22 cellular contexts compared by ENCODE assay signal in genomic region chr11:2319791-2320481, GRCh38. TPM values are rescaled to one million over a fixed set of nuclear protein-coding genes. Genes with fewer than 3 reads are reported as not detected.
"Had no signal": no experiment of that assay in that cellular context is flagged by ENCODE, and none has a peak within 500 bp of the region (broad histone marks: within the 10 kb centered on the region; RNA-seq: fewer than 3 reads in every experiment).

No MANE protein-coding gene starts in this region.

- DNase-seq: activated CD4-positive, alpha-beta T cell treated with anti-CD3 and anti-CD28 coated beads, Interleukin-2, amount 50 U/mL, for 1 hour; activated CD4-positive, CD25-positive, alpha-beta regulatory T cell treated with anti-CD3 and anti-CD28 coated beads, Interleukin-2, amount 50 U/mL, for 72 hours; activated naive CD4-positive, alpha-beta T cell treated with Interleukin-2 at 50 U/mL for 16 hours; activated naive CD8-positive, alpha-beta T cell treated with anti-CD3 and anti-CD28 coated beads, Interleukin-2, amount 10 ng/mL, durations not matched to agents 7 days and 5 days; activated T-cell treated with anti-CD3 and anti-CD28 coated beads for 4 hours; amygdala; caudate nucleus; dorsolateral prefrontal cortex; foreskin keratinocyte; hippocampal formation; left cardiac atrium; lower lobe of right lung; small intestine; stimulated activated CD4-positive, alpha-beta T cell treated with anti-CD3 and anti-CD28 coated beads, Interleukin-4, amount 100 ng/mL, for 1 hour; stimulated activated naive CD8-positive, alpha-beta T cell treated with anti-CD3 and anti-CD28 coated beads, Interleukin-15, amount 100 ng/mL, for 72 hours; testis had no signal

- H3K9me3 ChIP-seq: prostate gland, testis had no signal

- H3K4me1 ChIP-seq: foreskin keratinocyte, prostate gland had no signal

- H3K4me3 Mint-ChIP-seq: activated naive CD8-positive, alpha-beta T cell treated with anti-CD3 and anti-CD28 coated beads, Interleukin-2, amount 10 ng/mL, durations not matched to agents 7 days and 5 days; nephron; stimulated activated naive CD8-positive, alpha-beta T cell treated with anti-CD3 and anti-CD28 coated beads, Interleukin-15, amount 100 ng/mL, for 72 hours had no signal

- H3K36me3 Mint-ChIP-seq: activated naive CD8-positive, alpha-beta T cell treated with anti-CD3 and anti-CD28 coated beads, Interleukin-2, amount 10 ng/mL, durations not matched to agents 7 days and 5 days had no signal

- H3K27me3 ChIP-seq: dorsolateral prefrontal cortex, foreskin keratinocyte, testis had no signal

- H3K4me3 ChIP-seq: dorsolateral prefrontal cortex, lower lobe of right lung, prostate gland, testis had no signal

- H3K4me1 Mint-ChIP-seq: activated naive CD8-positive, alpha-beta T cell treated with anti-CD3 and anti-CD28 coated beads, Interleukin-2, amount 10 ng/mL, durations not matched to agents 7 days and 5 days had no signal

- H3K27ac ChIP-seq: dorsolateral prefrontal cortex, epithelial cell of prostate, foreskin keratinocyte, lower lobe of right lung, prostate gland, testis, VCaP had no signal

- H3K9me3 Mint-ChIP-seq: activated naive CD8-positive, alpha-beta T cell treated with anti-CD3 and anti-CD28 coated beads, Interleukin-2, amount 10 ng/mL, durations not matched to agents 7 days and 5 days; stimulated activated naive CD8-positive, alpha-beta T cell treated with anti-CD3 and anti-CD28 coated beads, Interleukin-15, amount 100 ng/mL, for 72 hours had no signal

- ATAC-seq: foreskin keratinocyte, lower lobe of right lung, right cardiac atrium had no signal

- H3K36me3 ChIP-seq: lower lobe of right lung, prostate gland had no signal

- H3K27ac Mint-ChIP-seq: activated naive CD8-positive, alpha-beta T cell treated with anti-CD3 and anti-CD28 coated beads, Interleukin-2, amount 10 ng/mL, durations not matched to agents 7 days and 5 days; nephron; stimulated activated naive CD8-positive, alpha-beta T cell treated with anti-CD3 and anti-CD28 coated beads, Interleukin-15, amount 100 ng/mL, for 72 hours had no signal

RNA-seq across cellular contexts. Expression of gene TSPAN32, which starts 18.1 kb away (rescaled TPM):
- total RNA-seq: foreskin keratinocyte, prostate gland had no signal

RNA-seq across cellular contexts. Expression of gene C11orf21, which starts 18.2 kb away (rescaled TPM):
- total RNA-seq: foreskin keratinocyte had no signal

RNA-seq across cellular contexts. Expression of gene ASCL2, which starts 49.5 kb away (rescaled TPM):
- total RNA-seq: fibroblast of lung had no signal
